24 cellular contexts compared by ENCODE assay signal in the genomic region with DNA sequence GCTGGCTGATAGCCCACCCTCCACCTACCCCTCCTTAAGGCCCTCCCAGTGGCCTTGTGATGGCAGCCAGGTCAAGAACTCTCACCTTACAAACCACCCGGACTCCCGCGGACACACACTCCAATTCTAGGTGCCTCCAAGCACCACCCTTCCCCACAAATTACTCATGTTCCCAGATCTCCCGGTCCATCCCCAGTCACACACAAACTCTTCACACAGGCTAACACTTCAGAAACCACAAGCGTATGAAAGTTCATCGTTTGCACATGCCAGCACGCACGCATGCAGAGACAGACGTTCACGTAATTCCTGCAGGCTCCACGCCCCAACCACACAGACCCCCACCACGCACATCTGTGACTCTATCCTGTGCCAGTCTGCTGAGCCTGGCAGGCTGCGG.
DNase-seq lines count a peak whose midpoint lies in the region; TF ChIP-seq lines count a peak whose summit lies in the region.
"Had no signal": no experiment of that assay in that cellular context is flagged by ENCODE, and none has a peak within 500 bp of the region (broad histone marks: within the 10 kb centered on the region; RNA-seq: fewer than 3 reads in every experiment).

No MANE protein-coding gene starts in this region.

- H3K27me3 Mint-ChIP-seq in nephron progenitor cell (ENCODE audit: low read depth, poor library complexity): peaks cover 85% of the 10 kb centered on the region
- H3K27me3 Mint-ChIP-seq: activated CD4-positive, alpha-beta T cell treated with anti-CD3 and anti-CD28 coated beads, Interleukin-2, amount 10 ng/mL, durations not matched to agents 24 days and 14 days; activated T-cell treated with anti-CD3 and anti-CD28 coated beads, Interleukin-2, amount 50 U/mL, for 24 hours; stimulated activated naive CD8-positive, alpha-beta T cell treated with anti-CD3 and anti-CD28 coated beads, Interleukin-15, amount 100 ng/mL, for 72 hours had no signal

- TF ChIP-seq CTCF in foreskin fibroblast (IDR thresholded peaks at IDR 0.05; ENCODE audit: low read depth, low read length) (no peak), nephron progenitor cell (IDR thresholded peaks at IDR 0.05) (no peak)

- H3K4me3 ChIP-seq in foreskin fibroblast (ENCODE audit: low read depth in 1 of 2, low read length in 2 of 2): no peak overlapping the region
- H3K4me3 ChIP-seq: skin epidermis had no signal

- H3K9me3 Mint-ChIP-seq in nephron progenitor cell: no peaks in the 10 kb centered on the region
- H3K9me3 Mint-ChIP-seq: activated CD4-positive, alpha-beta T cell treated with anti-CD3 and anti-CD28 coated beads, Interleukin-2, amount 10 ng/mL, durations not matched to agents 24 days and 14 days; activated T-cell treated with anti-CD3 and anti-CD28 coated beads, Interleukin-2, amount 50 U/mL, for 24 hours; CD4-positive, alpha-beta T cell; naive B cell; stimulated activated naive CD8-positive, alpha-beta T cell treated with anti-CD3 and anti-CD28 coated beads, Interleukin-15, amount 100 ng/mL, for 72 hours had no signal

- DNase-seq in AG08395 (ENCODE audit: low spot score) (peak; percentile 55), DMS79 treated with DMSO at 0.1 percent for 48 hours (lab: John Stamatoyannopoulos, UW) (peak; percentile 42), SW480 (ENCODE audit: low spot score) (peak; percentile 65), foreskin fibroblast (peak; percentile 28 to 29), nephron progenitor cell (no peak), NCI-H1417 treated with DMSO at 0.1 percent for 48 hours (lab: John Stamatoyannopoulos, UW) (no peak)
- DNase-seq in activated CD4-positive, alpha-beta T cell treated with anti-CD3 and anti-CD28 coated beads for 1 hour: no peak
- DNase-seq: activated CD4-positive, alpha-beta T cell treated with anti-CD3 and anti-CD28 coated beads, Interleukin-2, amount 10 ng/mL, durations not matched to agents 24 days and 14 days; activated gamma-delta T cell treated with Interleukin-2 at 50 U/mL for 16 hours; activated T-cell treated with anti-CD3 and anti-CD28 coated beads, Interleukin-2, amount 50 U/mL, for 24 hours; CD4-positive, alpha-beta T cell; cerebellar nuclear complex; GF-D8; glutamatergic neuron; HCEC 1CT; left ventricle myocardium superior; naive B cell; NCI-H1417; NCI-H2081 treated with DMSO at 0.1 percent for 48 hours; NCI-H446; stimulated activated CD4-positive, alpha-beta T cell treated with anti-CD3 and anti-CD28 coated beads, Interleukin-1b, Interleukin-23, amount 100 ng/mL, for 48 hours; stimulated activated CD8-positive, alpha-beta memory T cell treated with anti-CD3 and anti-CD28 coated beads, Interleukin-4, amount 100 ng/mL, for 48 hours; stimulated activated naive CD8-positive, alpha-beta T cell treated with anti-CD3 and anti-CD28 coated beads, Interleukin-15, amount 100 ng/mL, for 72 hours had no signal

- H3K4me1 Mint-ChIP-seq in nephron progenitor cell: peaks cover 17% of the 10 kb centered on the region
- H3K4me1 Mint-ChIP-seq: activated CD4-positive, alpha-beta T cell treated with anti-CD3 and anti-CD28 coated beads, Interleukin-2, amount 10 ng/mL, durations not matched to agents 24 days and 14 days had no signal

- H3K36me3 Mint-ChIP-seq in nephron progenitor cell (ENCODE audit: low read depth): no peaks in the 10 kb centered on the region
- H3K36me3 Mint-ChIP-seq: naive B cell had no signal

- no peak overlapping the region for H3K4me3 Mint-ChIP-seq in nephron progenitor cell
- H3K4me3 Mint-ChIP-seq: activated CD4-positive, alpha-beta T cell treated with anti-CD3 and anti-CD28 coated beads, Interleukin-2, amount 10 ng/mL, durations not matched to agents 24 days and 14 days; activated T-cell treated with anti-CD3 and anti-CD28 coated beads, Interleukin-2, amount 50 U/mL, for 24 hours; CD4-positive, alpha-beta T cell; naive B cell; stimulated activated naive CD8-positive, alpha-beta T cell treated with anti-CD3 and anti-CD28 coated beads, Interleukin-15, amount 100 ng/mL, for 72 hours had no signal

- H3K27ac Mint-ChIP-seq in nephron progenitor cell: no peak overlapping the region
- H3K27ac Mint-ChIP-seq: activated CD4-positive, alpha-beta T cell treated with anti-CD3 and anti-CD28 coated beads, Interleukin-2, amount 10 ng/mL, durations not matched to agents 24 days and 14 days; activated T-cell treated with anti-CD3 and anti-CD28 coated beads, Interleukin-2, amount 50 U/mL, for 24 hours; CD4-positive, alpha-beta T cell; naive B cell had no signal

Comparison
In these comparisons a context has a peak if more than half of its experiments do, and no peak if none do; other contexts are left out.
1. DNase-seq: peak in AG08395 (single experiment), DMS79 treated with DMSO at 0.1 percent for 48 hours (single experiment), SW480 (single experiment) and foreskin fibroblast (2 of 2); none in nephron progenitor cell (single experiment), activated CD4-positive, alpha-beta T cell treated with anti-CD3 and anti-CD28 coated beads for 1 hour (single experiment) and NCI-H1417 treated with DMSO at 0.1 percent for 48 hours (single experiment).